34 cellular contexts compared by ENCODE assay signal in the genomic region with DNA sequence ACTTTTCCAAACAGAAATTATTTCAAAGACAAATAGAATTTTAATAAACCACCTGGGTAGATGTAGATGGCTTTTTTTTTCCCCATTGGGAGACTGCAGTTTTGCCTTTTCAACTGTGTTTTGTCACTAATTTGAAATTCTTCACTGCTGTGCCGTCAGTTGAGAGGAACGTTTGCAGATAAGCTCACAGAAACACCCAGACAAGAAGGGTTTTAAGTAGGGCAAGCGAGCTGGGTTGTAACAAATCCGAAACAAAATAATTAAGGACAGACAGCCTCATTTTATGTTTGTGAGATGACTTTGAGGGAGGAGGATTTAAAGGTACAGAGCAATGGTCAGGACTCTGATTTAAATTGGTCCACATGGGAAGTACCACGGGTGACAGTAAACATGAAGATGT.
"Had no signal": no experiment of that assay in that cellular context is flagged by ENCODE, and none has a peak within 500 bp of the region (broad histone marks: within the 10 kb centered on the region; RNA-seq: fewer than 3 reads in every experiment).

No MANE protein-coding gene starts in this region.

- H3K27ac Mint-ChIP-seq: activated CD4-positive, alpha-beta memory T cell treated with anti-CD3 and anti-CD28 coated beads, Interleukin-2, amount 10 ng/mL, durations not matched to agents 7 days and 5 days; activated CD4-positive, alpha-beta T cell treated with anti-CD3 and anti-CD28 coated beads for 36 hours; activated CD4-positive, alpha-beta T cell treated with anti-CD3 and anti-CD28 coated beads, Interleukin-2, amount 10 ng/mL, durations not matched to agents 7 days and 5 days; activated CD8-positive, alpha-beta memory T cell treated with anti-CD3 and anti-CD28 coated beads, Interleukin-2, amount 10 ng/mL, durations not matched to agents 7 days and 5 days; activated CD8-positive, alpha-beta T cell treated with anti-CD3 and anti-CD28 coated beads, Interleukin-2, amount 10 ng/mL, durations not matched to agents 7 days and 5 days; activated naive CD4-positive, alpha-beta T cell treated with anti-CD3 and anti-CD28 coated beads, Interleukin-2, amount 10 ng/mL, durations not matched to agents 7 days and 5 days; activated naive CD4-positive, alpha-beta T cell treated with anti-CD3 and anti-CD28 coated beads, Interleukin-2, amount 50 U/mL, for 24 hours; activated naive CD8-positive, alpha-beta T cell; activated naive CD8-positive, alpha-beta T cell treated with anti-CD3 and anti-CD28 coated beads, Interleukin-2, amount 10 ng/mL, durations not matched to agents 7 days and 5 days; activated naive CD8-positive, alpha-beta T cell treated with anti-CD3 and anti-CD28 coated beads, Interleukin-2, amount 50 U/mL, for 24 hours; activated T-cell treated with anti-CD3 and anti-CD28 coated beads, Interleukin-2, amount 50 U/mL, for 24 hours; activated T-helper 2 cell treated with anti-CD3 and anti-CD28 coated beads, Interferon-gamma antibody, Interleukin-2, Interleukin-4, amounts not matched to agents 10 μg/mL and 5 μg/mL and 100 μg/mL, durations not matched to agents 14 hours and 24 hours and 36 hours; T-cell; T-helper 17 cell; WTC11 had no signal

- ATAC-seq: activated CD4-positive, alpha-beta T cell treated with anti-CD3 and anti-CD28 coated beads for 36 hours; activated CD4-positive, CD25-positive, alpha-beta regulatory T cell treated with anti-CD3 and anti-CD28 coated beads, Interleukin-2, amount 50 U/mL, for 24 hours; activated CD8-positive, alpha-beta memory T cell treated with anti-CD3 and anti-CD28 coated beads, Interleukin-2, amount 10 ng/mL, durations not matched to agents 7 days and 5 days; activated CD8-positive, alpha-beta T cell treated with anti-CD3 and anti-CD28 coated beads, Interleukin-2, amount 10 ng/mL, durations not matched to agents 7 days and 5 days; activated naive CD8-positive, alpha-beta T cell treated with anti-CD3 and anti-CD28 coated beads, Interleukin-2, amount 50 U/mL, for 24 hours; T-cell; T-helper 17 cell; WTC11 had no signal

- H3K4me1 Mint-ChIP-seq: activated CD4-positive, alpha-beta memory T cell treated with anti-CD3 and anti-CD28 coated beads, Interleukin-2, amount 10 ng/mL, durations not matched to agents 7 days and 5 days; activated CD4-positive, alpha-beta T cell treated with anti-CD3 and anti-CD28 coated beads for 36 hours; activated CD4-positive, alpha-beta T cell treated with anti-CD3 and anti-CD28 coated beads, Interleukin-2, amount 10 ng/mL, durations not matched to agents 7 days and 5 days; activated CD8-positive, alpha-beta memory T cell treated with anti-CD3 and anti-CD28 coated beads, Interleukin-2, amount 10 ng/mL, durations not matched to agents 7 days and 5 days; activated naive CD4-positive, alpha-beta T cell treated with anti-CD3 and anti-CD28 coated beads, Interleukin-2, amount 10 ng/mL, durations not matched to agents 7 days and 5 days; activated naive CD4-positive, alpha-beta T cell treated with anti-CD3 and anti-CD28 coated beads, Interleukin-2, amount 50 U/mL, for 24 hours; activated naive CD8-positive, alpha-beta T cell treated with anti-CD3 and anti-CD28 coated beads, Interleukin-2, amount 10 ng/mL, durations not matched to agents 7 days and 5 days; activated naive CD8-positive, alpha-beta T cell treated with anti-CD3 and anti-CD28 coated beads, Interleukin-2, amount 50 U/mL, for 24 hours; T-cell; T-helper 17 cell had no signal

- H3K27ac ChIP-seq: ascending aorta, cardiac muscle cell, WERI-Rb-1 had no signal

- H3K4me3 Mint-ChIP-seq: activated CD4-positive, alpha-beta memory T cell treated with anti-CD3 and anti-CD28 coated beads, Interleukin-2, amount 10 ng/mL, durations not matched to agents 7 days and 5 days; activated CD4-positive, alpha-beta T cell treated with anti-CD3 and anti-CD28 coated beads for 36 hours; activated CD4-positive, alpha-beta T cell treated with anti-CD3 and anti-CD28 coated beads, Interleukin-2, amount 10 ng/mL, durations not matched to agents 7 days and 5 days; activated CD8-positive, alpha-beta memory T cell treated with anti-CD3 and anti-CD28 coated beads, Interleukin-2, amount 10 ng/mL, durations not matched to agents 7 days and 5 days; activated CD8-positive, alpha-beta T cell treated with anti-CD3 and anti-CD28 coated beads, Interleukin-2, amount 10 ng/mL, durations not matched to agents 7 days and 5 days; activated naive CD4-positive, alpha-beta T cell treated with anti-CD3 and anti-CD28 coated beads, Interleukin-2, amount 10 ng/mL, durations not matched to agents 7 days and 5 days; activated naive CD4-positive, alpha-beta T cell treated with anti-CD3 and anti-CD28 coated beads, Interleukin-2, amount 50 U/mL, for 24 hours; activated naive CD8-positive, alpha-beta T cell; activated naive CD8-positive, alpha-beta T cell treated with anti-CD3 and anti-CD28 coated beads, Interleukin-2, amount 10 ng/mL, durations not matched to agents 7 days and 5 days; activated naive CD8-positive, alpha-beta T cell treated with anti-CD3 and anti-CD28 coated beads, Interleukin-2, amount 50 U/mL, for 24 hours; activated T-cell treated with anti-CD3 and anti-CD28 coated beads, Interleukin-2, amount 50 U/mL, for 24 hours; brain; T-cell; T-helper 17 cell; WTC11 had no signal

- H3K9me3 Mint-ChIP-seq: activated CD4-positive, alpha-beta memory T cell treated with anti-CD3 and anti-CD28 coated beads, Interleukin-2, amount 10 ng/mL, durations not matched to agents 7 days and 5 days; activated naive CD4-positive, alpha-beta T cell treated with anti-CD3 and anti-CD28 coated beads, Interleukin-2, amount 10 ng/mL, durations not matched to agents 7 days and 5 days; activated T-helper 2 cell treated with anti-CD3 and anti-CD28 coated beads, Interferon-gamma antibody, Interleukin-2, Interleukin-4, amounts not matched to agents 10 μg/mL and 5 μg/mL and 100 μg/mL, durations not matched to agents 14 hours and 24 hours and 36 hours had no signal

- H3K9me3 ChIP-seq: ascending aorta had no signal

- DNase-seq: activated CD4-positive, alpha-beta memory T cell treated with anti-CD3 and anti-CD28 coated beads, Interleukin-2, amount 10 ng/mL, durations not matched to agents 7 days and 5 days; activated CD4-positive, alpha-beta T cell treated with anti-CD3 and anti-CD28 coated beads for 1 hour; activated CD4-positive, alpha-beta T cell treated with anti-CD3 and anti-CD28 coated beads for 36 hours; activated CD4-positive, alpha-beta T cell treated with anti-CD3 and anti-CD28 coated beads for 48 hours; activated CD4-positive, alpha-beta T cell treated with anti-CD3 and anti-CD28 coated beads, Interleukin-2, amount 10 ng/mL, durations not matched to agents 7 days and 5 days; activated CD4-positive, alpha-beta T cell treated with anti-CD3 and anti-CD28 coated beads, Interleukin-2, amount 50 U/mL, for 48 hours; activated CD4-positive, CD25-positive, alpha-beta regulatory T cell; activated CD8-positive, alpha-beta memory T cell treated with anti-CD3 and anti-CD28 coated beads for 24 hours; activated CD8-positive, alpha-beta memory T cell treated with anti-CD3 and anti-CD28 coated beads, Interleukin-2, amount 10 ng/mL, durations not matched to agents 7 days and 5 days; activated CD8-positive, alpha-beta memory T cell treated with anti-CD3 and anti-CD28 coated beads, Interleukin-2, amount 50 U/mL, for 48 hours; activated CD8-positive, alpha-beta T cell treated with anti-CD3 and anti-CD28 coated beads, Interleukin-2, amount 10 ng/mL, durations not matched to agents 7 days and 5 days; activated effector memory CD4-positive, alpha-beta T cell treated with Interleukin-2 at 50 U/mL for 16 hours; activated gamma-delta T cell; activated naive CD4-positive, alpha-beta T cell treated with anti-CD3 and anti-CD28 coated beads, Interleukin-2, amount 10 ng/mL, durations not matched to agents 7 days and 5 days; activated naive CD4-positive, alpha-beta T cell treated with Interleukin-2 at 50 U/mL for 16 hours; activated naive CD8-positive, alpha-beta T cell treated with anti-CD3 and anti-CD28 coated beads, Interleukin-2, amount 10 ng/mL, durations not matched to agents 7 days and 5 days; activated naive CD8-positive, alpha-beta T cell treated with anti-CD3 and anti-CD28 coated beads, Interleukin-2, amount 50 U/mL, for 24 hours; activated T-cell treated with anti-CD3 and anti-CD28 coated beads, Interleukin-2, amount 50 U/mL, for 24 hours; activated T-cell treated with anti-CD3 and anti-CD28 coated beads, Interleukin-2, amount 50 U/mL, for 48 hours; amygdala; anterior cingulate cortex; caudate nucleus; T-cell; T-helper 17 cell; T1000; WERI-Rb-1 had no signal

- H3K27me3 ChIP-seq: ascending aorta, cardiac muscle cell had no signal

- H3K27me3 Mint-ChIP-seq: activated CD8-positive, alpha-beta memory T cell treated with anti-CD3 and anti-CD28 coated beads, Interleukin-2, amount 10 ng/mL, durations not matched to agents 7 days and 5 days; activated naive CD4-positive, alpha-beta T cell treated with anti-CD3 and anti-CD28 coated beads, Interleukin-2, amount 10 ng/mL, durations not matched to agents 7 days and 5 days; activated naive CD8-positive, alpha-beta T cell treated with anti-CD3 and anti-CD28 coated beads, Interleukin-2, amount 10 ng/mL, durations not matched to agents 7 days and 5 days; brain; T-helper 17 cell had no signal

- H3K36me3 ChIP-seq: ascending aorta, cardiac muscle cell, WERI-Rb-1 had no signal

- H3K4me1 ChIP-seq: ascending aorta had no signal

- H3K4me3 ChIP-seq: ascending aorta, cardiac muscle cell had no signal

- H3K36me3 Mint-ChIP-seq: activated CD8-positive, alpha-beta memory T cell treated with anti-CD3 and anti-CD28 coated beads, Interleukin-2, amount 10 ng/mL, durations not matched to agents 7 days and 5 days; activated naive CD4-positive, alpha-beta T cell treated with anti-CD3 and anti-CD28 coated beads, Interleukin-2, amount 10 ng/mL, durations not matched to agents 7 days and 5 days; activated naive CD4-positive, alpha-beta T cell treated with anti-CD3 and anti-CD28 coated beads, Interleukin-2, amount 50 U/mL, for 24 hours; activated naive CD8-positive, alpha-beta T cell; activated naive CD8-positive, alpha-beta T cell treated with anti-CD3 and anti-CD28 coated beads, Interleukin-2, amount 10 ng/mL, durations not matched to agents 7 days and 5 days; brain; T-cell had no signal
